15 cellular contexts compared by ENCODE assay signal in genomic region chr3:42336103-42336502, GRCh38.
"Had no signal": no experiment of that assay in that cellular context is flagged by ENCODE, and none has a peak within 500 bp of the region (broad histone marks: within the 10 kb centered on the region; RNA-seq: fewer than 3 reads in every experiment).

No MANE protein-coding gene starts in this region.

- H3K27ac ChIP-seq: gastroesophageal sphincter, left lung, lower lobe of right lung, parathyroid adenoma, prostate gland, right lobe of liver, skin epidermis had no signal

- H2AFZ ChIP-seq: parathyroid adenoma had no signal

- H3K4me3 ChIP-seq: gastroesophageal sphincter, left lung, lower lobe of right lung, prostate gland, right lobe of liver, skin epidermis had no signal

- H3K9ac ChIP-seq: parathyroid adenoma had no signal

- H3K36me3 Mint-ChIP-seq: naive thymus-derived CD4-positive, alpha-beta T cell had no signal

- H3K4me1 ChIP-seq: gastroesophageal sphincter, left lung, lower lobe of right lung, parathyroid adenoma, prostate gland, right lobe of liver had no signal

- H3K36me3 ChIP-seq: gastroesophageal sphincter, left lung, lower lobe of right lung, prostate gland, right lobe of liver had no signal

- H3K79me2 ChIP-seq: parathyroid adenoma had no signal

- H3K4me1 Mint-ChIP-seq: naive thymus-derived CD4-positive, alpha-beta T cell; nephron progenitor cell had no signal

- ATAC-seq: effector memory CD8-positive, alpha-beta T cell; gastroesophageal sphincter; left lung; lower lobe of right lung; naive thymus-derived CD4-positive, alpha-beta T cell had no signal

- DNase-seq: effector memory CD8-positive, alpha-beta T cell; glutamatergic neuron; left lung; lower lobe of right lung; mesenchymal stem cell; naive thymus-derived CD4-positive, alpha-beta T cell; nephron progenitor cell; right lobe of liver; stimulated activated CD4-positive, alpha-beta T cell treated with anti-CD3 and anti-CD28 coated beads, Interleukin-2, amount 100 ng/mL, for 48 hours; stimulated activated naive CD4-positive, alpha-beta T cell treated with Interleukin-2 at 50 U/mL for 16 hours had no signal

- H3K9me3 Mint-ChIP-seq: effector memory CD8-positive, alpha-beta T cell; nephron progenitor cell had no signal

- FAIRE-seq: keratinocyte had no signal

- H3K4me3 Mint-ChIP-seq: effector memory CD8-positive, alpha-beta T cell; naive thymus-derived CD4-positive, alpha-beta T cell; nephron progenitor cell had no signal

- H3K27me3 ChIP-seq: gastroesophageal sphincter, left lung, right lobe of liver had no signal

- H3K27ac Mint-ChIP-seq: effector memory CD8-positive, alpha-beta T cell; naive thymus-derived CD4-positive, alpha-beta T cell; nephron progenitor cell had no signal

- H3K9me3 ChIP-seq: gastroesophageal sphincter, left lung, lower lobe of right lung, prostate gland, right lobe of liver had no signal
